ENCODE assay signal across 22 cellular contexts in the genomic region with DNA sequence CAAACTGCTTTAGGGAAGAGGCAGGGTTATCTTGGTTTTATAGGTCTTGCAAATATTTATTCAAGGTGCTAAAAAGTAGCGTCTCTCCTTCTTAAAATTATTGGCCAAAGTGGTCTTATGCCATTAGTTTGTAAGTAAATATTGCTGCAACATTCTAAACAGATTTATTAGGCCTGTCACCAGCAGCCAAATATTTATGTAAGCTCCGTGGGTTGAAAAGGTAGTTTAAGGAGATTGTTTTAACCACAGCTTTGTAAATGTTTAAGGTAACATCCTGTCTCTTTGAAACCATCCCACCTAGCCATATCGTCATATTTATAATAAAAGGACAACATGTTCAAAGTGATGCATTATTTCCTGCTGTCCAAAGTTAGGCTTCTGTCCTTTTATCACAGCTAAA.
"Had no signal": no experiment of that assay in that cellular context is flagged by ENCODE, and none has a peak within 500 bp of the region (broad histone marks: within the 10 kb centered on the region; RNA-seq: fewer than 3 reads in every experiment).

No MANE protein-coding gene starts in this region.

- H3K4me3 ChIP-seq: colonic mucosa, esophagus squamous epithelium, gastroesophageal sphincter, heart left ventricle, hepatocyte, left lung, lower lobe of right lung had no signal

- DNase-seq: colonic mucosa; cortex of kidney; effector CD8-positive, alpha-beta T cell; effector memory CD8-positive, alpha-beta T cell; endodermal cell; erythroblast; esophagus squamous epithelium; foreskin keratinocyte; heart left ventricle; hypothalamus; immature natural killer cell; left cardiac atrium; left lung; left ventricle myocardium superior; lower lobe of right lung; mesendoderm; midbrain; naive thymus-derived CD4-positive, alpha-beta T cell had no signal

- ATAC-seq: effector memory CD8-positive, alpha-beta T cell; esophagus mucosa; foreskin keratinocyte; gastroesophageal sphincter; heart left ventricle; left cardiac atrium; left lung; left ventricle myocardium superior; lower lobe of right lung; naive thymus-derived CD4-positive, alpha-beta T cell had no signal

- H3K27ac ChIP-seq: colonic mucosa, epithelial cell of prostate, esophagus squamous epithelium, foreskin keratinocyte, gastroesophageal sphincter, heart left ventricle, hepatocyte, left lung, lower lobe of right lung had no signal
